Comparison of ENCODE assay signal across 8 cellular contexts in genomic region chr21:36422279-36423098, GRCh38. TPM values are rescaled to one million over a fixed set of nuclear protein-coding genes. Genes with fewer than 3 reads are reported as not detected.
DNase-seq lines count a peak whose midpoint lies in the region; ATAC-seq, FAIRE-seq and TF ChIP-seq lines count a peak whose summit lies in the region.

No MANE protein-coding gene starts in this region.

- 50% methylated on average over 28 of the region's 28 CpGs for WGBS in GM12878 (ENCODE audit: insufficient coverage, insufficient replicate concordance, low lambda C conversion rate, missing lambda C conversion rate)

- TF ChIP-seq CTCF in Caco-2 (IDR thresholded peaks at IDR 0.05; ENCODE audit: insufficient read depth in 1 of 2, low read depth in 1 of 2, low read length in 1 of 2, severe bottlenecking in 1 of 2, unreplicated experiment in 1 of 2) (peak; percentile 52 to 57), GM23338 (conservative IDR thresholded peaks at IDR 0.05; ENCODE audit: low read depth in 2 of 2) (peak; percentile 82 to 83), PC-3 (conservative IDR thresholded peaks at IDR 0.05; ENCODE audit: low read depth, low read length) (peak; percentile 94), GM12878 (IDR thresholded peaks at IDR 0.05 in 2 of 3, conservative IDR thresholded peaks at IDR 0.05 in 1 of 3; ENCODE audit: control insufficient read depth in 2 of 3, extremely low read depth in 1 of 3, insufficient read depth in 1 of 3, low read depth in 3 of 3, low read length in 3 of 3) (peak; percentile 77 to 88 (median 79)), kidney (IDR thresholded peaks at IDR 0.05; ENCODE audit: borderline replicate concordance, extremely low read depth, insufficient read depth) (peak; percentile 60), tibial artery (IDR thresholded peaks at IDR 0.05) (peak; percentile 15 to 31)

- H3K27me3 Mint-ChIP-seq in Caco-2 (ENCODE audit: insufficient read depth, unreplicated experiment), result no peaks in the 10 kb centered on the region
- H3K27me3 Mint-ChIP-seq in GM23338 (ENCODE audit: insufficient read depth, low read depth, poor library complexity), result peaks cover 15% of the 10 kb centered on the region

- TF ChIP-seq POLR2A in GM12878 (IDR thresholded peaks at IDR 0.05; ENCODE audit: low read depth, low read length), result no peak

- H3K4me2 ChIP-seq in GM23338 (no peak overlapping the region), PC-3 (ENCODE audit: low read length) (no peak overlapping the region), GM12878 (ENCODE audit: control insufficient read depth, insufficient read depth) (no peak overlapping the region)

- H3K36me3 Mint-ChIP-seq in Caco-2 (ENCODE audit: insufficient read depth, unreplicated experiment), result no peaks in the 10 kb centered on the region
- peaks cover 4% of the 10 kb centered on the region; the same call in 2 of the 3 replicates for H3K36me3 Mint-ChIP-seq in GM23338 (ENCODE audit: low read depth)

- peak overlapping the region; percentile 28; the same call in 1 of the 2 replicates for H3K9ac ChIP-seq in PC-3 (ENCODE audit: low read length)
- H3K9ac ChIP-seq in GM12878 (ENCODE audit: control insufficient read depth, insufficient read depth, low read length), result no peak overlapping the region
- H3K9ac ChIP-seq in kidney (ENCODE audit: low read length in 2 of 2), result no peak overlapping the region

- H3K4me3 Mint-ChIP-seq in Caco-2 (ENCODE audit: unreplicated experiment) (no peak overlapping the region), GM23338 (no peak overlapping the region)

- peak; percentile 64 for TF ChIP-seq RAD21 in GM12878 (IDR thresholded peaks at IDR 0.05; ENCODE audit: insufficient read depth, low read depth, low read length)

- H3K79me2 ChIP-seq in GM23338 (replicated peaks; ENCODE audit: insufficient read depth) (no peaks in the 10 kb centered on the region), PC-3 (ENCODE audit: low read length) (no peaks in the 10 kb centered on the region), GM12878 (ENCODE audit: control insufficient read depth, insufficient read depth, low read length) (no peaks in the 10 kb centered on the region)

- no peaks in the 10 kb centered on the region for H4K20me1 ChIP-seq in GM23338 (replicated peaks; ENCODE audit: insufficient read depth)
- no peaks in the 10 kb centered on the region for H4K20me1 ChIP-seq in PC-3 (ENCODE audit: low read length)
- H4K20me1 ChIP-seq in GM12878 (ENCODE audit: control insufficient read depth, insufficient read depth), result no peaks in the 10 kb centered on the region

- RAD21 ChIA-PET in GM12878 (lab: Charles Lee; ENCODE audit: unreplicated experiment), result interaction anchor here (1.0 to 2.0 kb wide), 6 partner anchors 48 to 165 kb away, joined by 3 to 8 read pairs (median 4); no protein-coding TSS in a partner anchor

- no peaks in the 10 kb centered on the region; the same call in 1 of the 2 replicates for H3F3A ChIP-seq in GM23338 (replicated peaks; ENCODE audit: low read depth)
- no peaks in the 10 kb centered on the region for H3F3A ChIP-seq in PC-3 (ENCODE audit: low read length, unreplicated experiment)

- no peaks in the 10 kb centered on the region for H3K4me1 Mint-ChIP-seq in Caco-2 (ENCODE audit: low read depth, unreplicated experiment)
- peaks cover 17% of the 10 kb centered on the region for H3K4me1 Mint-ChIP-seq in GM23338

- H3K4me3 ChIP-seq in Caco-2 (ENCODE audit: low read depth, low read length) (no peak overlapping the region), GM23338 (no peak overlapping the region), PC-3 (ENCODE audit: low read length) (no peak overlapping the region), GM12878 (no peak overlapping the region), kidney (ENCODE audit: low read length in 2 of 2) (no peak overlapping the region), tibial artery (no peak overlapping the region)

- H3K27ac Mint-ChIP-seq in Caco-2 (ENCODE audit: unreplicated experiment), result no peak overlapping the region
- H3K27ac Mint-ChIP-seq in GM23338, result no peak overlapping the region

- BruUV-seq in Caco-2 (replicated peaks; lab: Mats Ljungman, UMichigan), result no TSS peak
- BruUV-seq in PC-3 (replicated peaks; lab: Mats Ljungman, UMichigan), result no TSS peak
- no TSS peak for BruUV-seq in GM12878 (replicated peaks; lab: Mats Ljungman, UMichigan)

- peak; percentile 61 for FAIRE-seq in GM12878 (lab: Jason Lieb, UNC)
- FAIRE-seq in kidney (lab: Jason Lieb, UNC), result no peak

- H3K36me3 ChIP-seq in Caco-2 (ENCODE audit: control insufficient read depth, insufficient read depth, low read length) (no peaks in the 10 kb centered on the region), GM23338 (ENCODE audit: insufficient read depth) (no peaks in the 10 kb centered on the region; the same call in 1 of the 2 replicates), PC-3 (ENCODE audit: low read depth, low read length) (no peaks in the 10 kb centered on the region), GM12878 (ENCODE audit: control insufficient read depth in 2 of 2, insufficient read depth in 2 of 2, low read length in 1 of 2) (peaks cover 2 to 4% of the 10 kb centered on the region in 2 experiments; a peak in 3 of 4 replicates), kidney (ENCODE audit: control insufficient read depth in 1 of 2, insufficient read depth in 2 of 2, low read length in 2 of 2) (no peaks in the 10 kb centered on the region), tibial artery (no peaks in the 10 kb centered on the region)

- SMC1A ChIA-PET in GM12878 (lab: Charles Lee; ENCODE audit: uncharacterized antibody, unreplicated experiment), result interaction anchor here (0.6 to 2.0 kb wide), 11 partner anchors 13 to 432 kb away, joined by 3 to 7 read pairs (median 4); no protein-coding TSS in a partner anchor

- CTCF ChIA-PET in Caco-2 (lab: Charles Lee) (no interaction called here), PC-3 (lab: Charles Lee) (interaction anchor here (0.7 to 1.0 kb wide), 3 partner anchors 56 to 310 kb away, joined by 3 to 6 read pairs (median 3); no protein-coding TSS in a partner anchor), GM12878 (lab: Yijun Ruan, JAX) (interaction anchor here (0.7 to 2.4 kb wide), 26 partner anchors 8 to 491 kb away, joined by 3 to 18 read pairs (median 3); no protein-coding TSS in a partner anchor)

- H3K4me1 ChIP-seq in Caco-2 (no peaks in the 10 kb centered on the region), GM23338 (ENCODE audit: insufficient read depth) (no peaks in the 10 kb centered on the region), PC-3 (ENCODE audit: insufficient read depth, low read length) (no peaks in the 10 kb centered on the region; the same call in 1 of the 2 replicates), GM12878 (ENCODE audit: control insufficient read depth, insufficient read depth, low read length) (no peaks in the 10 kb centered on the region), kidney (ENCODE audit: control insufficient read depth in 1 of 2, insufficient read depth in 1 of 2, low read depth in 1 of 2, low read length in 2 of 2) (no peaks in the 10 kb centered on the region), tibial artery (peaks cover 0 to 9% (median 0%) of the 10 kb centered on the region in 4 donors)

- H3K9me3 Mint-ChIP-seq in Caco-2 (ENCODE audit: unreplicated experiment) (no peaks in the 10 kb centered on the region), GM23338 (no peaks in the 10 kb centered on the region; the same call in 2 of the 3 replicates)

- in situ Hi-C loops in GM12878 (cut with MboI), result loop anchor here (5.0 kb wide), 1 partner anchor 505 kb away; no protein-coding TSS in a partner anchor

- no peaks in the 10 kb centered on the region for H3K9me2 ChIP-seq in GM23338 (ENCODE audit: insufficient read depth)
- no peaks in the 10 kb centered on the region for H3K9me2 ChIP-seq in PC-3 (replicated peaks; ENCODE audit: low read length)

- H2AFZ ChIP-seq in GM23338, result no peak overlapping the region
- H2AFZ ChIP-seq in PC-3 (ENCODE audit: low read length), result no peak overlapping the region
- H2AFZ ChIP-seq in GM12878 (ENCODE audit: control insufficient read depth, low read depth, low read length), result no peak overlapping the region

- H3K9me3 ChIP-seq in Caco-2, result no peaks in the 10 kb centered on the region
- no peaks in the 10 kb centered on the region for H3K9me3 ChIP-seq in PC-3 (ENCODE audit: low read length)
- no peaks in the 10 kb centered on the region for H3K9me3 ChIP-seq in GM12878 (replicated peaks; ENCODE audit: control insufficient read depth, insufficient read depth, low read length)
- no peaks in the 10 kb centered on the region for H3K9me3 ChIP-seq in kidney (ENCODE audit: control insufficient read depth in 1 of 2, low read length in 2 of 2)
- no peaks in the 10 kb centered on the region for H3K9me3 ChIP-seq in tibial artery

- H3K27ac ChIP-seq in GM23338 (ENCODE audit: low read depth), result no peak overlapping the region
- peak overlapping the region; percentile 43 for H3K27ac ChIP-seq in PC-3 (ENCODE audit: low read length)
- H3K27ac ChIP-seq in GM12878 (ENCODE audit: control insufficient read depth, insufficient read depth), result no peak overlapping the region
- peak overlapping the region in 1 of 2 donors; percentile 18 for H3K27ac ChIP-seq in kidney (ENCODE audit: low read depth in 2 of 2, low read length in 2 of 2)
- no peak overlapping the region for H3K27ac ChIP-seq in tibial artery

- intact Hi-C loops in Caco-2 (cut with micrococcal nuclease; ENCODE audit: unreplicated experiment), result loop anchor here (5.0 kb wide), 1 partner anchor 505 kb away; no protein-coding TSS in a partner anchor
- intact Hi-C loops in PC-3 (cut with micrococcal nuclease), result loop anchor here (5.0 to 10.0 kb wide), 2 partner anchors 210 to 242 kb away; no protein-coding TSS in a partner anchor
- intact Hi-C loops in GM12878 (cut with micrococcal nuclease; ENCODE audit: unreplicated experiment), result loop anchor here (5.0 to 10.0 kb wide), 2 partner anchors 50 to 302 kb away; no protein-coding TSS in a partner anchor
- intact Hi-C loops in kidney (cut with DNase I), result no loop called here
- intact Hi-C loops in tibial artery (cut with DNase I; ENCODE audit: low total_unique reads), result loop anchor here (10.0 kb wide), 1 partner anchor 502 kb away; no protein-coding TSS in a partner anchor

- H3K27me3 ChIP-seq in Caco-2 (replicated peaks; ENCODE audit: control insufficient read depth, insufficient read depth, low read length), result no peaks in the 10 kb centered on the region
- H3K27me3 ChIP-seq in GM23338 (ENCODE audit: insufficient read depth), result no peaks in the 10 kb centered on the region
- no peaks in the 10 kb centered on the region for H3K27me3 ChIP-seq in PC-3 (ENCODE audit: low read length)
- H3K27me3 ChIP-seq in GM12878 (replicated peaks in 1 of 2; ENCODE audit: control insufficient read depth in 2 of 2, insufficient read depth in 2 of 2, low read length in 1 of 2), result no peaks in the 10 kb centered on the region
- no peaks in the 10 kb centered on the region for H3K27me3 ChIP-seq in tibial artery

- POLR2A ChIA-PET in Caco-2 (lab: Charles Lee) (no interaction called here), PC-3 (lab: Charles Lee; ENCODE audit: unreplicated experiment) (no interaction called here), GM12878 (lab: Charles Lee) (interaction anchor here (0.6 kb wide), 1 partner anchor 19 kb away, joined by 4 read pairs; no protein-coding TSS in a partner anchor)

- TF ChIP-seq EP300 in GM12878 (IDR thresholded peaks at IDR 0.05; ENCODE audit: borderline replicate concordance in 1 of 2, control insufficient read depth in 1 of 2, low read depth in 2 of 2, low read length in 2 of 2), result no peak

- ATAC-seq in GM23338 (peak; percentile 90), PC-3 (peak; percentile 68), GM12878 (peak; percentile 84), HG03354 (IDR thresholded peaks at IDR 0.05; ENCODE audit: poor library complexity, severe bottlenecking, unreplicated experiment) (no peak), HG03045 (IDR thresholded peaks at IDR 0.05; ENCODE audit: unreplicated experiment) (no peak)

- DNase-seq in Caco-2 (peak; percentile 46 to 60), GM23338 (ENCODE audit: low spot score) (peak; percentile 94), PC-3 (peak; percentile 70), GM12878 (ENCODE audit: low read depth, low spot score) (no peak), kidney (peak; percentile 81), tibial artery (peak in 1 of 2 donors; percentile 62)

RNA-seq across cellular contexts. Expression of gene CHAF1B, which starts 37.3 kb away (rescaled TPM):
- total RNA-seq in Caco-2 (2022) (16.4 and 18.7 TPM in 2 replicates), PC-3 (2014; rRNA removed) (18.5 and 19.0 TPM in 2 replicates), GM12878 (2014; rRNA removed) (12.8 and 13.7 TPM in 2 replicates), GM12878 (2014; rRNA removed; fragmentation: Illumina TruSeq; extraction: Trizol) (14.6 and 16.4 TPM in 2 replicates), GM12878 (2021) (24.8 TPM in 2 replicates), kidney (2.5 TPM)
- total RNA-seq in GM23338 (2014; rRNA removed; shearing (Covaris generic)), result 13.1 and 17.4 TPM in 2 replicates
- polyA plus RNA-seq in GM23338 (2016; fragmentation: Nextera tagmentation; extraction: Ambion mirVana) (7.9 and 9.0 TPM in 2 replicates), GM12878 (2011; rRNA removed) (13.6 and 18.2 TPM in 2 replicates), GM12878 (2014; fragmentation: Illumina TruSeq; extraction: Trizol) (18.8 and 21.4 TPM in 2 replicates), GM12878 (2014; fragmentation: Nextera tagmentation; extraction: Ambion mirVana) (1 to 10 TPM; 5.9 TPM), GM12878 (2014; rRNA removed) (15.1 and 15.2 TPM in 2 replicates), GM12878 (2016; fragmentation: Nextera tagmentation; extraction: Ambion mirVana) (10 to 100 TPM; 31.4 to 31.5 TPM), kidney (ENCODE audit: insufficient read depth, low read depth, low replicate concordance) (1.0 TPM)
- 6.5 and 6.7 TPM in 2 replicates for total RNA-seq in GM12878 (2013; cell fraction: nucleolus; rRNA removed)
- polyA plus RNA-seq in GM12878 (2011; ENCODE audit: low read depth), result 7.6 TPM
- polyA plus RNA-seq in GM12878 (2011; cell fraction: cytosol; rRNA removed), result 12.2 and 12.9 TPM in 2 replicates
- 8.2 and 13.0 TPM in 2 replicates for polyA plus RNA-seq in GM12878 (2011; cell fraction: nucleus; rRNA removed)
- 7.7 and 8.2 TPM in 2 replicates for polyA plus RNA-seq in GM12878 (2012)
- polyA minus RNA-seq in GM12878 (2011; rRNA and poly(A)+ RNA removed), result 10.4 and 11.1 TPM in 2 replicates
- polyA minus RNA-seq in GM12878 (2011; cell fraction: cytosol; rRNA and poly(A)+ RNA removed), result 7.6 and 9.8 TPM in 2 replicates
- polyA minus RNA-seq in GM12878 (2011; cell fraction: nucleus; rRNA and poly(A)+ RNA removed), result 2.8 and 7.1 TPM in 2 replicates

RNA-seq across cellular contexts. Expression of gene CLDN14, which starts 57.4 kb away (rescaled TPM):
- not detected in 2 replicates for total RNA-seq in Caco-2 (2022)
- not detected in 2 replicates for total RNA-seq in GM23338 (2014; rRNA removed; shearing (Covaris generic))
- not detected in 2 replicates for polyA plus RNA-seq in GM23338 (2016; fragmentation: Nextera tagmentation; extraction: Ambion mirVana)
- total RNA-seq in PC-3 (2014; rRNA removed), result 8.9 and 10.9 TPM in 2 replicates
- 1.1 and 3.7 TPM in 2 replicates for total RNA-seq in GM12878 (2013; cell fraction: nucleolus; rRNA removed)
- 8.2 and 19.4 TPM in 2 replicates for total RNA-seq in GM12878 (2014; rRNA removed)
- 2.7 and 3.4 TPM in 2 replicates for total RNA-seq in GM12878 (2014; rRNA removed; fragmentation: Illumina TruSeq; extraction: Trizol)
- 9.6 and 11.2 TPM in 2 replicates for total RNA-seq in GM12878 (2021)
- polyA plus RNA-seq in GM12878 (2011; ENCODE audit: low read depth), result 4.2 TPM
- polyA plus RNA-seq in GM12878 (2011; rRNA removed), result 3.4 and 3.7 TPM in 2 replicates
- 3.6 TPM in 2 replicates for polyA plus RNA-seq in GM12878 (2011; cell fraction: cytosol; rRNA removed)
- polyA plus RNA-seq in GM12878 (2011; cell fraction: nucleus; rRNA removed), result 2.7 and 3.7 TPM in 2 replicates
- 5.2 and 6.4 TPM in 2 replicates for polyA plus RNA-seq in GM12878 (2012)
- polyA plus RNA-seq in GM12878 (2014; fragmentation: Illumina TruSeq; extraction: Trizol), result 1.1 and 2.8 TPM in 2 replicates
- 1 to 10 TPM in 1 of 2 experiments, under 1 TPM in 1; 0.90 to 3.3 TPM for polyA plus RNA-seq in GM12878 (2014; fragmentation: Nextera tagmentation; extraction: Ambion mirVana)
- 14.3 and 15.2 TPM in 2 replicates for polyA plus RNA-seq in GM12878 (2014; rRNA removed)
- polyA plus RNA-seq in GM12878 (2016; fragmentation: Nextera tagmentation; extraction: Ambion mirVana), result 10 to 100 TPM; 14.7 to 18.6 TPM
- 1.0 and 2.1 TPM in 2 replicates for polyA minus RNA-seq in GM12878 (2011; rRNA and poly(A)+ RNA removed)
- 3.0 TPM in 1 of 2 replicates, not detected in the other for polyA minus RNA-seq in GM12878 (2011; cell fraction: cytosol; rRNA and poly(A)+ RNA removed)
- polyA minus RNA-seq in GM12878 (2011; cell fraction: nucleus; rRNA and poly(A)+ RNA removed), result 1.1 and 1.6 TPM in 2 replicates
- 8.7 TPM for total RNA-seq in kidney
- polyA plus RNA-seq in kidney (ENCODE audit: insufficient read depth, low read depth, low replicate concordance), result 10.0 TPM

Comparison
In these comparisons a context has a peak if more than half of its experiments do, and no peak if none do; other contexts are left out.
1. CTCF ChIP-seq: peak in every context shown above with its lines; median percentile 94 in PC-3; 82 in GM23338; 79 in GM12878; 60 in kidney; 54 in Caco-2; 23 in tibial artery.
2. ATAC-seq: peak in GM23338 (single experiment), PC-3 (single experiment) and GM12878 (single experiment); none in HG03354 (single experiment) and HG03045 (single experiment).